21 cellular contexts compared by ENCODE assay signal in genomic region chr19:6047256-6047655, GRCh38.
DNase-seq lines count a peak whose midpoint lies in the region; ATAC-seq and TF ChIP-seq lines count a peak whose summit lies in the region.
"Had no signal": no experiment of that assay in that cellular context is flagged by ENCODE, and none has a peak within 500 bp of the region (broad histone marks: within the 10 kb centered on the region; RNA-seq: fewer than 3 reads in every experiment).

No MANE protein-coding gene starts in this region.

- H3K4me1 Mint-ChIP-seq in stimulated activated memory B cell treated with anti-CD40 and anti-IgM and Interleukin-4, amounts not matched to agents 10 μg/mL and 1 μg/mL and 100 μg/mL, for 72 hours = peaks cover 12% of the 10 kb centered on the region
- peaks cover 3% of the 10 kb centered on the region for H3K4me1 Mint-ChIP-seq in activated naive CD4-positive, alpha-beta T cell treated with anti-CD3 and anti-CD28 coated beads for 36 hours (ENCODE audit: low read depth)

- H3K9me3 Mint-ChIP-seq in stimulated activated memory B cell treated with anti-CD40 and anti-IgM and Interleukin-4, amounts not matched to agents 10 μg/mL and 1 μg/mL and 100 μg/mL, for 72 hours = peaks cover 5% of the 10 kb centered on the region
- no peaks in the 10 kb centered on the region for H3K9me3 Mint-ChIP-seq in activated naive CD4-positive, alpha-beta T cell treated with anti-CD3 and anti-CD28 coated beads for 36 hours
- H3K9me3 Mint-ChIP-seq: CD4-positive, alpha-beta memory T cell had no signal

- H3K4me3 Mint-ChIP-seq in stimulated activated memory B cell treated with anti-CD40 and anti-IgM and Interleukin-4, amounts not matched to agents 10 μg/mL and 1 μg/mL and 100 μg/mL, for 72 hours = no peak overlapping the region
- H3K4me3 Mint-ChIP-seq in activated naive CD4-positive, alpha-beta T cell treated with anti-CD3 and anti-CD28 coated beads for 36 hours = no peak overlapping the region
- H3K4me3 Mint-ChIP-seq: CD4-positive, alpha-beta memory T cell had no signal

- TF ChIP-seq CTCF in lung (IDR thresholded peaks at IDR 0.05; ENCODE audit: control extremely low read depth, extremely low read depth) = no peak

- H3K9me3 ChIP-seq in lung (ENCODE audit: control insufficient read depth in 2 of 2, insufficient read depth in 1 of 2, low read length in 1 of 2) = no peaks in the 10 kb centered on the region
- H3K9me3 ChIP-seq: BLaER1 treated with 17β-estradiol and CSF1 and Interleukin-3, amounts not matched to agents 10 nM and 100 nM; Peyer's patch had no signal

- ATAC-seq in lung (ENCODE audit: insufficient read depth, low FRiP score) = no peak
- ATAC-seq in stimulated activated memory B cell treated with anti-CD40 and anti-IgM and Interleukin-4, amounts not matched to agents 10 μg/mL and 1 μg/mL and 100 μg/mL, for 72 hours = no peak

- H3K27me3 Mint-ChIP-seq in stimulated activated memory B cell treated with anti-CD40 and anti-IgM and Interleukin-4, amounts not matched to agents 10 μg/mL and 1 μg/mL and 100 μg/mL, for 72 hours = peaks cover 19% of the 10 kb centered on the region
- H3K27me3 Mint-ChIP-seq in activated naive CD4-positive, alpha-beta T cell treated with anti-CD3 and anti-CD28 coated beads for 36 hours (ENCODE audit: low read depth) = no peaks in the 10 kb centered on the region

- DNase-seq in NCI-H2227 (lab: John Stamatoyannopoulos, UW; ENCODE audit: unreplicated experiment) (peak; percentile 8), NCI-H2227 treated with DMSO at 0.1 percent for 48 hours (lab: John Stamatoyannopoulos, UW) (no peak), lung (ENCODE audit: low spot score) (peak; percentile 16), glomerular visceral epithelial cell (ENCODE audit: extremely low spot score) (no peak), middle frontal gyrus (ENCODE audit: extremely low spot score, low spot score) (no peak)
- peak; percentile 40 for DNase-seq in activated CD8-positive, alpha-beta memory T cell treated with anti-CD3 and anti-CD28 coated beads, Interleukin-2, amount 50 U/mL, for 48 hours
- no peak for DNase-seq in activated naive CD4-positive, alpha-beta T cell treated with anti-CD3 and anti-CD28 coated beads for 36 hours
- DNase-seq: CD4-positive, alpha-beta memory T cell; DND-41; GOT3; NCI-H1048; NCI-H1417 treated with DMSO at 0.1 percent for 48 hours; NCI-H187 treated with DMSO at 0.1 percent for 48 hours; NCI-H774 had no signal

- no peaks in the 10 kb centered on the region for H3K27me3 ChIP-seq in lung (ENCODE audit: control insufficient read depth, insufficient read depth)
- H3K27me3 ChIP-seq: Peyer's patch had no signal

- H3K36me3 Mint-ChIP-seq in stimulated activated memory B cell treated with anti-CD40 and anti-IgM and Interleukin-4, amounts not matched to agents 10 μg/mL and 1 μg/mL and 100 μg/mL, for 72 hours = peaks cover 7% of the 10 kb centered on the region
- H3K36me3 Mint-ChIP-seq in activated naive CD4-positive, alpha-beta T cell treated with anti-CD3 and anti-CD28 coated beads for 36 hours (ENCODE audit: low read depth) = no peaks in the 10 kb centered on the region
- H3K36me3 Mint-ChIP-seq: CD4-positive, alpha-beta memory T cell had no signal

- no peak overlapping the region for H3K27ac ChIP-seq in lung (ENCODE audit: low read depth in 1 of 2, low read length in 1 of 2)
- H3K27ac ChIP-seq: 22Rv1; BLaER1 treated with 17β-estradiol and CSF1 and Interleukin-3, amounts not matched to agents 10 nM and 100 nM; HL-60; Peyer's patch had no signal

- 84 to 86% methylated on average over 18 of the region's 18 CpGs for WGBS in lung, 2 donors

- H3K4me1 ChIP-seq in lung (ENCODE audit: control insufficient read depth in 2 of 2, insufficient read depth in 2 of 2, low read length in 2 of 2) = peaks cover 0 to 2% of the 10 kb centered on the region in 2 donors

- CTCF ChIA-PET in activated naive CD4-positive, alpha-beta T cell treated with anti-CD3 and anti-CD28 coated beads for 36 hours (lab: Charles Lee) = interaction anchor here (0.5 to 3.7 kb wide), 8 partner anchors 15 to 464 kb away, joined by 3 to 70 read pairs (median 4); partner anchors contain the start of gene NRTN

- intact Hi-C loops in activated naive CD4-positive, alpha-beta T cell treated with anti-CD3 and anti-CD28 coated beads for 36 hours (cut with micrococcal nuclease) = loop anchor here (5.0 kb wide), 1 partner anchor 250 kb away; no protein-coding TSS in a partner anchor

- H3K36me3 ChIP-seq in lung (ENCODE audit: control insufficient read depth in 2 of 2, insufficient read depth in 2 of 2, low read length in 2 of 2) = peaks cover 0 to 11% of the 10 kb centered on the region in 2 donors
- H3K36me3 ChIP-seq: BLaER1 treated with 17β-estradiol and CSF1 and Interleukin-3, amounts not matched to agents 10 nM and 100 nM had no signal

- peak overlapping the region; percentile 23 for H3K27ac Mint-ChIP-seq in stimulated activated memory B cell treated with anti-CD40 and anti-IgM and Interleukin-4, amounts not matched to agents 10 μg/mL and 1 μg/mL and 100 μg/mL, for 72 hours
- H3K27ac Mint-ChIP-seq in activated naive CD4-positive, alpha-beta T cell treated with anti-CD3 and anti-CD28 coated beads for 36 hours = no peak overlapping the region
- H3K27ac Mint-ChIP-seq: CD4-positive, alpha-beta memory T cell had no signal

- no peak overlapping the region for H3K4me3 ChIP-seq in lung
- H3K4me3 ChIP-seq: BLaER1 treated with 17β-estradiol and CSF1 and Interleukin-3, amounts not matched to agents 10 nM and 100 nM; GM12878; K562; Peyer's patch had no signal

Comparison
In these comparisons a context has a peak if more than half of its experiments do, and no peak if none do; other contexts are left out.
1. DNase-seq: peak in NCI-H2227 (single experiment), activated CD8-positive, alpha-beta memory T cell treated with anti-CD3 and anti-CD28 coated beads, Interleukin-2, amount 50 U/mL, for 48 hours (single experiment) and lung (single experiment); none in NCI-H2227 treated with DMSO at 0.1 percent for 48 hours (single experiment), activated naive CD4-positive, alpha-beta T cell treated with anti-CD3 and anti-CD28 coated beads for 36 hours (single experiment), glomerular visceral epithelial cell (single experiment) and middle frontal gyrus (single experiment).